Comparison of ENCODE assay signal across 17 cellular contexts in the genomic region with DNA sequence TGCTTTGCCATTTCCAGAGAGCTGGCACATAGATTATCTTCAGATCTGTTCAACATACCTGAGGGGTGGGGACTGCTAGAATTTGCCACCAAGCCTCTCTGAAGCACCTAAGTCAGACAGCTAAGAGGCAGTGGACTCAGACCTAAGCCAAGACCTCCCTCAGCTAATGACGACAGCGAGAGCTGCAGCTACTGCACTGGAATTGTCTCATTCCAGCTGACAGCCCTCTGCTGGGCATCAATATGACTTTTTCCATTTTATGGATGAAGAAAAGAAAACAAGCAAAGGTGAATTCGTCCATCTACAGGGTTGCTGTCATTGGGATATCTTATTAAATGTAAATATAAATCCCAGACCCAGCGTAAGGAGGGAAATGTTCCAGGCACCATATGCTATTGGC.
A peak's percentile ranks its signal among the peaks of the same experiment; 100 is the strongest.
DNase-seq lines count a peak whose midpoint lies in the region; ATAC-seq and TF ChIP-seq lines count a peak whose summit lies in the region.
"Had no signal": no experiment of that assay in that cellular context is flagged by ENCODE, and none has a peak within 500 bp of the region (broad histone marks: within the 10 kb centered on the region; RNA-seq: fewer than 3 reads in every experiment).

No MANE protein-coding gene starts in this region.

- no peak overlapping the region for H3K23ac ChIP-seq in mesendoderm (ENCODE audit: low read length)

- no peaks in the 10 kb centered on the region for H3K79me2 ChIP-seq in mesendoderm (ENCODE audit: control insufficient read depth, insufficient read depth, low read length)

- H3K79me1 ChIP-seq in mesendoderm (ENCODE audit: low read length) = no peaks in the 10 kb centered on the region

- H2BK15ac ChIP-seq in mesendoderm (replicated peaks; ENCODE audit: low read depth) = no peak overlapping the region

- TF ChIP-seq EP300 in gastroesophageal sphincter (IDR thresholded peaks at IDR 0.05) = no peak

- no peaks in the 10 kb centered on the region for H3K36me3 Mint-ChIP-seq in HFFc6 (ENCODE audit: low read depth)
- H3K36me3 Mint-ChIP-seq: activated CD4-positive, alpha-beta memory T cell treated with anti-CD3 and anti-CD28 coated beads for 36 hours; CD8-positive, alpha-beta T cell; memory B cell had no signal

- H3K36me3 ChIP-seq in mesendoderm (ENCODE audit: control insufficient read depth, insufficient read depth, low read length) (no peaks in the 10 kb centered on the region), gastroesophageal sphincter (peaks cover 0 to 1% of the 10 kb centered on the region in 2 donors)
- H3K36me3 ChIP-seq: upper lobe of left lung had no signal

- peaks cover 19% of the 10 kb centered on the region; the same call in 1 of the 2 replicates for H3K4me1 Mint-ChIP-seq in HFFc6 (ENCODE audit: low read depth)
- H3K4me1 Mint-ChIP-seq: memory B cell had no signal

- H3K4ac ChIP-seq in mesendoderm (ENCODE audit: low read depth, low read length) = no peak overlapping the region

- H3K4me2 ChIP-seq in mesendoderm (ENCODE audit: low read length) = no peak overlapping the region

- no peak overlapping the region for H3K27ac Mint-ChIP-seq in HFFc6
- H3K27ac Mint-ChIP-seq: activated CD4-positive, alpha-beta memory T cell treated with anti-CD3 and anti-CD28 coated beads for 36 hours; CD8-positive, alpha-beta T cell; memory B cell had no signal

- no peaks in the 10 kb centered on the region for H3K4me1 ChIP-seq in mesendoderm (ENCODE audit: control insufficient read depth, low read depth, low read length)
- H3K4me1 ChIP-seq in gastroesophageal sphincter = no peaks in the 10 kb centered on the region
- H3K4me1 ChIP-seq: upper lobe of left lung had no signal

- no peak overlapping the region for H3K18ac ChIP-seq in mesendoderm (ENCODE audit: low read length)

- no peak overlapping the region for H4K8ac ChIP-seq in mesendoderm (ENCODE audit: low read depth, low read length)

- WGBS in mesendoderm (ENCODE audit: extremely low coverage, insufficient coverage, low lambda C conversion rate) = no CpG with 5 or more reads among the region's 4 CpGs
- WGBS in gastroesophageal sphincter (ENCODE audit: low coverage in 1 of 2), 2 donors = 29 to 42% methylated on average over 3 to 4 of the region's 4 CpGs

- DNase-seq in AG08395 (ENCODE audit: low spot score) (peak; percentile 57), HFFc6 (peak; percentile 33), astrocyte of the hippocampus (ENCODE audit: low read depth, low spot score) (peak; percentile 47), mesendoderm (peak; percentile 26), NCI-H524 treated with DMSO at 0.1 percent for 48 hours (lab: John Stamatoyannopoulos, UW) (no peak), posterior vena cava (ENCODE audit: low spot score) (no peak)
- no peak for DNase-seq in activated CD4-positive, alpha-beta T cell treated with anti-CD3 and anti-CD28 coated beads for 1 hour
- DNase-seq: activated CD4-positive, alpha-beta memory T cell treated with anti-CD3 and anti-CD28 coated beads for 36 hours; activated naive CD4-positive, alpha-beta T cell treated with Interleukin-2 at 50 U/mL for 16 hours; CD8-positive, alpha-beta T cell; NCI-H345; retina; upper lobe of left lung had no signal

- H3K27me3 Mint-ChIP-seq in HFFc6 (ENCODE audit: insufficient read depth) = no peaks in the 10 kb centered on the region
- H3K27me3 Mint-ChIP-seq: activated CD4-positive, alpha-beta memory T cell treated with anti-CD3 and anti-CD28 coated beads for 36 hours; memory B cell had no signal

- H2BK5ac ChIP-seq in mesendoderm (ENCODE audit: low read length) = no peak overlapping the region

- H3K4me3 ChIP-seq in mesendoderm (ENCODE audit: low read length) (no peak overlapping the region), gastroesophageal sphincter (no peak overlapping the region)
- H3K4me3 ChIP-seq: coronary artery, K562, upper lobe of left lung had no signal

- TF ChIP-seq CTCF in HFFc6 (IDR thresholded peaks at IDR 0.05) = peak; percentile 69
- no peak for TF ChIP-seq CTCF in gastroesophageal sphincter (IDR thresholded peaks at IDR 0.05)

- no peaks in the 10 kb centered on the region for H3K27me3 ChIP-seq in mesendoderm (ENCODE audit: insufficient read depth, low read length, poor library complexity)
- no peaks in the 10 kb centered on the region for H3K27me3 ChIP-seq in gastroesophageal sphincter
- H3K27me3 ChIP-seq: upper lobe of left lung had no signal

- no peak overlapping the region for H3K9ac ChIP-seq in mesendoderm (ENCODE audit: low read length)

- H3K9me3 Mint-ChIP-seq in HFFc6 = no peaks in the 10 kb centered on the region
- H3K9me3 Mint-ChIP-seq: activated CD4-positive, alpha-beta memory T cell treated with anti-CD3 and anti-CD28 coated beads for 36 hours; CD8-positive, alpha-beta T cell had no signal

- intact Hi-C loops in posterior vena cava (cut with DNase I) = no loop called here

- no peak overlapping the region for H3K4me3 Mint-ChIP-seq in HFFc6
- H3K4me3 Mint-ChIP-seq: activated CD4-positive, alpha-beta memory T cell treated with anti-CD3 and anti-CD28 coated beads for 36 hours; CD8-positive, alpha-beta T cell; memory B cell had no signal

- H2AK5ac ChIP-seq in mesendoderm (ENCODE audit: low read length) = no peak overlapping the region

- H2BK120ac ChIP-seq in mesendoderm (ENCODE audit: low read depth, low read length) = no peak overlapping the region

- no peak overlapping the region for H4K5ac ChIP-seq in mesendoderm (ENCODE audit: low read length)

- H3K27ac ChIP-seq in mesendoderm (ENCODE audit: low read depth, low read length) (no peak overlapping the region), gastroesophageal sphincter (no peak overlapping the region)
- H3K27ac ChIP-seq: coronary artery, upper lobe of left lung had no signal

- no peak overlapping the region for H3K56ac ChIP-seq in mesendoderm (ENCODE audit: low read length)

- no peak for ATAC-seq in gastroesophageal sphincter
- ATAC-seq: CD8-positive, alpha-beta T cell; K562 had no signal

- TF ChIP-seq POLR2A in gastroesophageal sphincter (IDR thresholded peaks at IDR 0.05) = no peak

- H3K9me3 ChIP-seq in gastroesophageal sphincter = no peaks in the 10 kb centered on the region
- H3K9me3 ChIP-seq: upper lobe of left lung had no signal

Comparison
In these comparisons a context has a peak if more than half of its experiments do, and no peak if none do; other contexts are left out.
1. DNase-seq: peak in AG08395 (single experiment), HFFc6 (single experiment), astrocyte of the hippocampus (single experiment) and mesendoderm (single experiment); none in activated CD4-positive, alpha-beta T cell treated with anti-CD3 and anti-CD28 coated beads for 1 hour (single experiment), NCI-H524 treated with DMSO at 0.1 percent for 48 hours (single experiment) and posterior vena cava (single experiment).